In the genomic region with DNA sequence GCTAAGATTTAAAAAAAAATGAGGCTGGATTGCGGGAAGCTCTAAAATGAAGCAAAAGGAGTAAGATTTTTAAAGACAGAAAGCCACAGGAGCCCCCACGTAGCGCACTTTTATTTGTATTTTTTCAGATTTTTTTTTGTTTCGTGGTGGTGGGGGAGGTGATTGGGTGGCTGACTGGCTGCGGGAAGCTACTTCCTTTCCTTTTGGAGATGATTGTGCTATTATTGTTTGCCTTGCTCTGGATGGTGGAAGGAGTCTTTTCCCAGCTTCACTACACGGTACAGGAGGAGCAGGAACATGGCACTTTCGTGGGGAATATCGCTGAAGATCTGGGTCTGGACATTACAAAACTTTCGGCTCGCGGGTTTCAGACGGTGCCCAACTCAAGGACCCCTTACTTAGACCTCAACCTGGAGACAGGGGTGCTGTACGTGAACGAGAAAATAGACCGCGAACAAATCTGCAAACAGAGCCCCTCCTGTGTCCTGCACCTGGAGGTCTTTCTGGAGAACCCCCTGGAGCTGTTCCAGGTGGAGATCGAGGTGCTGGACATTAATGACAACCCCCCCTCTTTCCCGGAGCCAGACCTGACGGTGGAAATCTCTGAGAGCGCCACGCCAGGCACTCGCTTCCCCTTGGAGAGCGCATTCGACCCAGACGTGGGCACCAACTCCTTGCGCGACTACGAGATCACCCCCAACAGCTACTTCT, we compare ENCODE assay signal across 10 cellular contexts. TPM values are rescaled to one million over a fixed set of nuclear protein-coding genes. Genes with fewer than 3 reads are reported as not detected.
DNase-seq lines count a peak whose midpoint lies in the region; ATAC-seq and TF ChIP-seq lines count a peak whose summit lies in the region.
"Had no signal": no experiment of that assay in that cellular context is flagged by ENCODE, and none has a peak within 500 bp of the region (broad histone marks: within the 10 kb centered on the region; RNA-seq: fewer than 3 reads in every experiment).

No MANE protein-coding gene starts in this region.

- no peak overlapping the region for H3K56ac ChIP-seq in H9 (ENCODE audit: insufficient read length, low read depth, low read length)

- no peaks in the 10 kb centered on the region for H3K36me3 ChIP-seq in osteoblast (ENCODE audit: insufficient read depth, low read length)

- H3K4me2 ChIP-seq in H9 (ENCODE audit: insufficient read depth, insufficient read length, low read length) (peak overlapping the region; percentile 98), osteoblast (ENCODE audit: insufficient read depth, low read length) (peak overlapping the region; percentile 99)

- no peak overlapping the region for H4K5ac ChIP-seq in H9 (ENCODE audit: insufficient read length, low read depth, low read length)

- H3K27me3 ChIP-seq in H9 (ENCODE audit: insufficient read depth, low read length) (peaks cover 38% of the 10 kb centered on the region; the same call in 1 of the 2 replicates), osteoblast (ENCODE audit: insufficient read depth, low read length) (peaks cover 38% of the 10 kb centered on the region)

- no peak overlapping the region for H2BK20ac ChIP-seq in H9 (ENCODE audit: low read depth, low read length, poor library complexity, severe bottlenecking)

- peaks cover 78% of the 10 kb centered on the region for H3K27me3 Mint-ChIP-seq in H9 (ENCODE audit: low read depth)
- H3K27me3 Mint-ChIP-seq in endothelial cell (ENCODE audit: unreplicated experiment) = peaks cover 30% of the 10 kb centered on the region

- H4K20me1 ChIP-seq in H9 (ENCODE audit: control insufficient read depth, insufficient read depth, insufficient read length) = peaks cover 2% of the 10 kb centered on the region
- H4K20me1 ChIP-seq in osteoblast (ENCODE audit: insufficient read depth, low read length) = no peaks in the 10 kb centered on the region

- no peak overlapping the region for H2BK120ac ChIP-seq in H9 (ENCODE audit: low read depth, low read length, poor library complexity, severe bottlenecking)

- peak overlapping the region; percentile 53 for H3K9ac ChIP-seq in H9 (ENCODE audit: extremely low read depth, insufficient read length, low read length)

- no peak overlapping the region for H2BK15ac ChIP-seq in H9 (ENCODE audit: low read depth, low read length)

- H3K4ac ChIP-seq in H9 (ENCODE audit: low read depth, low read length) = no peak overlapping the region

- no peak overlapping the region for H3K27ac Mint-ChIP-seq in H9
- H3K27ac Mint-ChIP-seq in endothelial cell (ENCODE audit: unreplicated experiment) = no peak overlapping the region

- H3K4me3 ChIP-seq in AG04449 (ENCODE audit: low read depth, low read length) (peak overlapping the region; percentile 60), osteoblast (ENCODE audit: insufficient read depth, low read length) (peak overlapping the region; percentile 77)

- DNase-seq in AG04449 (ENCODE audit: low read depth, low spot score) (no peak), H9 (peak; percentile 26), endothelial cell (ENCODE audit: low spot score) (peak; percentile 9), osteoblast (ENCODE audit: insufficient read length, low spot score, missing footprints) (peak; percentile 83), left colon (no peak)
- DNase-seq: NCI-H1105 had no signal

- no peak overlapping the region for H4K8ac ChIP-seq in H9 (replicated peaks; ENCODE audit: insufficient read length, low read depth, low read length)

- no peak overlapping the region for H3K23ac ChIP-seq in H9 (ENCODE audit: insufficient read length, low read depth, low read length)

- H3K36me3 Mint-ChIP-seq in H9 (ENCODE audit: insufficient read depth in 1 of 3, low read depth in 3 of 3) = peaks cover 0 to 2% (median 0%) of the 10 kb centered on the region in 3 experiments; a peak in 3 of 7 replicates
- peaks cover 5% of the 10 kb centered on the region for H3K36me3 Mint-ChIP-seq in endothelial cell (ENCODE audit: low read depth, unreplicated experiment)

- H3K9me3 ChIP-seq in H9 (ENCODE audit: control insufficient read depth, low read depth, low read length) = no peaks in the 10 kb centered on the region
- no peaks in the 10 kb centered on the region for H3K9me3 ChIP-seq in osteoblast (ENCODE audit: low read depth, low read length)

- no peak overlapping the region for H2AK5ac ChIP-seq in H9 (ENCODE audit: insufficient read length, low read length)

- ATAC-seq in HG03108 (IDR thresholded peaks at IDR 0.05; ENCODE audit: unreplicated experiment) = no peak
- no peak for ATAC-seq in GM21367 (IDR thresholded peaks at IDR 0.05; ENCODE audit: unreplicated experiment)
- no peak for ATAC-seq in left colon
- no peak for ATAC-seq in HG03354 (IDR thresholded peaks at IDR 0.05; ENCODE audit: poor library complexity, severe bottlenecking, unreplicated experiment)

- no peak overlapping the region; the same call in 1 of the 2 replicates for H3K14ac ChIP-seq in H9 (ENCODE audit: insufficient read depth, low read length)

- intact Hi-C loops in left colon (cut with DNase I, micrococcal nuclease) = no loop called here

- H3K23me2 ChIP-seq in H9 (ENCODE audit: insufficient read length, low read depth, low read length, poor library complexity, severe bottlenecking) = peaks cover 71% of the 10 kb centered on the region

- no peak overlapping the region for H3K18ac ChIP-seq in H9 (ENCODE audit: insufficient read length, low read depth, low read length)

- TF ChIP-seq CTCF in AG04449 (IDR thresholded peaks at IDR 0.05; ENCODE audit: insufficient read depth, low read length, missing control alignments) (no peak), H9 (conservative IDR thresholded peaks at IDR 0.05) (no peak), endothelial cell (IDR thresholded peaks at IDR 0.05; ENCODE audit: unreplicated experiment) (no peak), osteoblast (IDR thresholded peaks at IDR 0.05; ENCODE audit: extremely low read depth, low read depth, low read length) (no peak)

- H2AFZ ChIP-seq in H9 (ENCODE audit: low read length) = no peak overlapping the region
- peak overlapping the region; percentile 90 for H2AFZ ChIP-seq in osteoblast (ENCODE audit: low read length)

- no peak overlapping the region for H2BK5ac ChIP-seq in H9 (ENCODE audit: insufficient read length, low read length)

- H3K79me1 ChIP-seq in H9 (ENCODE audit: insufficient read depth, low read depth, low read length, poor library complexity, severe bottlenecking) = no peaks in the 10 kb centered on the region

- H3K79me2 ChIP-seq in H9 (ENCODE audit: insufficient read depth, low read length) (no peaks in the 10 kb centered on the region), osteoblast (ENCODE audit: insufficient read depth, low read length) (peaks cover 4% of the 10 kb centered on the region)

- H3K4me3 Mint-ChIP-seq in H9 = peak overlapping the region; percentile 82 to 92
- peak overlapping the region; percentile 86 for H3K4me3 Mint-ChIP-seq in endothelial cell (ENCODE audit: unreplicated experiment)

- H3K4me1 ChIP-seq in H9 (ENCODE audit: insufficient read depth, low read length) (no peaks in the 10 kb centered on the region), osteoblast (ENCODE audit: insufficient read depth, low read length) (peaks cover 42% of the 10 kb centered on the region)

- H2BK12ac ChIP-seq in H9 (ENCODE audit: insufficient read length, low read depth, low read length) = no peak overlapping the region

- H3K9me3 Mint-ChIP-seq in H9 = peaks cover 0 to 6% of the 10 kb centered on the region in 2 experiments; a peak in 3 of 5 replicates
- no peaks in the 10 kb centered on the region for H3K9me3 Mint-ChIP-seq in endothelial cell (ENCODE audit: unreplicated experiment)

- no CpG with 5 or more reads among the region's 28 CpGs for WGBS in H9 (ENCODE audit: extremely low coverage, insufficient read length, low lambda C conversion rate)

- CTCF ChIA-PET in AG04449 (lab: Yijun Ruan, JAX) = no interaction called here

- H3K4me1 Mint-ChIP-seq in H9 (peaks cover 63 to 66% of the 10 kb centered on the region in 2 experiments), endothelial cell (ENCODE audit: unreplicated experiment) (peaks cover 36% of the 10 kb centered on the region)

- H3T11ph ChIP-seq in H9 (ENCODE audit: low read length) = no peak overlapping the region

- H4K91ac ChIP-seq in H9 (ENCODE audit: insufficient read length, low read depth, low read length) = no peak overlapping the region

- H3K27ac ChIP-seq in H9 (ENCODE audit: insufficient read length, low read depth, low read length) = no peak overlapping the region
- peak overlapping the region; percentile 18 for H3K27ac ChIP-seq in osteoblast (ENCODE audit: low read depth, low read length)
- H3K27ac ChIP-seq: VCaP had no signal

- POLR2A ChIA-PET in AG04449 (lab: Yijun Ruan, JAX) = no interaction called here

RNA-seq across cellular contexts. Expression of gene PCDH10, which starts 1.0 kb away (rescaled TPM):
- total RNA-seq in H9 (2021) = 6.9 and 8.1 TPM in 2 replicates
- total RNA-seq in endothelial cell (ENCODE audit: unreplicated experiment) = 10.8 TPM
- 3.8 and 5.1 TPM in 2 replicates for total RNA-seq in osteoblast
- total RNA-seq in left colon = under 1 TPM; 0.12 to 0.89 TPM

Comparison
In these comparisons a context has a peak if more than half of its experiments do, and no peak if none do; other contexts are left out.
1. DNase-seq: peak in H9 (single experiment), endothelial cell (single experiment) and osteoblast (single experiment); none in AG04449 (single experiment) and left colon (0 of 2).